ENCODE assay signal across 9 cellular contexts in the genomic region with DNA sequence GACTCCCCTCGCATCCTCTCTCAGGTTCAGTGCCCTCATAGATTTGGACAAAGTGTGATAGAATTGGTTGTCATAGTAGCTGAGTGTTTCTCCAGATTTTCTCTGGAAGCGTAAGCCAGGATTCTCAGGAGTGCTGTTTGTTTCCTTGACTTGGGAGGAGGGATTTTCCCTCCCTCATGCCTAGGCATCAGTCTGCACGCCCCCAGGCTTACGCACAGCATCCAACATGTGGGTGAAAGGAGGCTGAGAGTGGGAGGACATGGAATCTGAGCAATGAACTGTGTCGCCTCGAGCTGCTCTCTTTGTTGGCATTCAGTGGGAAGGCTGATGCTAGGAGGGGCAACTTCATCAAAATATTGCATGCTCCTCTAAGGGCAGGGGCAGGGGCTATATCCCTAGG.
"Had no signal": no experiment of that assay in that cellular context is flagged by ENCODE, and none has a peak within 500 bp of the region (broad histone marks: within the 10 kb centered on the region; RNA-seq: fewer than 3 reads in every experiment).

No MANE protein-coding gene starts in this region.

- ATAC-seq: gastroesophageal sphincter; left lobe of liver; stimulated activated effector memory CD8-positive, alpha-beta T cell treated with anti-CD3 and anti-CD28 coated beads, Interleukin-12 subunit alpha, Interleukin-12 subunit beta, amount 100 ng/mL, for 72 hours had no signal

- H3K4me3 ChIP-seq: gastroesophageal sphincter, ovary had no signal

- H3K36me3 ChIP-seq: gastroesophageal sphincter, ovary had no signal

- H3K9me3 ChIP-seq: gastroesophageal sphincter, ovary had no signal

- H3K27me3 ChIP-seq: gastroesophageal sphincter, ovary had no signal

- H3K27ac ChIP-seq: ovary had no signal

- DNase-seq: activated CD4-positive, alpha-beta T cell treated with anti-CD3 and anti-CD28 coated beads, Interleukin-2, amount 10 ng/mL, durations not matched to agents 7 days and 5 days; activated CD4-positive, CD25-positive, alpha-beta regulatory T cell; activated naive CD8-positive, alpha-beta T cell treated with anti-CD3 and anti-CD28 coated beads, Interleukin-2, amount 10 ng/mL, durations not matched to agents 7 days and 5 days; endodermal cell; ovary; SW 1271 had no signal
